In the genomic region with DNA sequence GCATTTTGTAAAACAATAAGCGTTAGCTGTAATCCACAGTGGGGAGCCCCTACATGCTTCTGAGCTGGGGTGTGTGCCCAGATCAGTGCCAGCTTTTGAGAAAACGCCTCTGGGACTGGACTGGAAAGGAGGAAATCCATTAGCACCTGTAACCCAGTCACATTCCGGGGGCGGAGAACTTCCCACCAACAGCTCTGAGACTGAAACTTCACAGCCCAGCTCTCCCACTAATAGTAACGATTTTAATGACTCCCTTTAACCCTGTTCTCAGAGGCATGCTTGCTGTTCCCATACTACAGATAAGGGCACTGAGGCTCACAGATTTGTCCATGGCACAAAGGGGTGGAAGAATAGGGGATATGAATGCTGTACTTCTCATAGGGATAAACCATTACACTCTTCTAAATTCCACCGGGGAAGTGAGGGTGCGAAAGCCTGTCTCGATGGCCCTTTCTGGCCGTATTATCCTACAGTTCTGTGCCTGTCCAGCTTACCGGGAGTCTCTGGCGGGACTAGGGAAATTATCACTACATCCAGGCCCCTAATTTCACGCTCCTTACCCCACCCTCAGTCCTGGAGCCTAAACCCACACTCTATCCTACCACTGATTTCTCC, we compare ENCODE assay signal across 1 cellular context.
TF ChIP-seq lines count a peak whose summit lies in the region.

No MANE protein-coding gene starts in this region.

TF ChIP-seq in WTC11, 78 proteins besides CTCF, POLR2A, EP300 and RAD21 (continued from another document):
- no peak for TF ChIP-seq ZBTB43 (CRISPR knock-in tag; IDR thresholded peaks at IDR 0.05)
- no peak for TF ChIP-seq HMGXB4 (CRISPR knock-in tag; IDR thresholded peaks at IDR 0.05)
- no peak for TF ChIP-seq FOXP4 (CRISPR knock-in tag; IDR thresholded peaks at IDR 0.05)
TF ChIP-seq in WTC11: peak in this region for 0.
